21 cellular contexts compared by ENCODE assay signal in genomic region chr15:64398575-64398974, GRCh38.
"Had no signal": no experiment of that assay in that cellular context is flagged by ENCODE, and none has a peak within 500 bp of the region (broad histone marks: within the 10 kb centered on the region; RNA-seq: fewer than 3 reads in every experiment).

No MANE protein-coding gene starts in this region.

- ATAC-seq: activated CD8-positive, alpha-beta T cell treated with anti-CD3 and anti-CD28 coated beads for 36 hours; foreskin keratinocyte; naive thymus-derived CD4-positive, alpha-beta T cell; right lobe of liver; SK-N-SH treated with all-trans-retinoic acid at 6 μM for 48 hours had no signal

- H3K27me3 ChIP-seq: brain microvascular endothelial cell, foreskin keratinocyte, neutrophil, right lobe of liver, spleen, stomach, testis, upper lobe of left lung had no signal

- DNase-seq: activated CD4-positive, alpha-beta T cell treated with anti-CD3 and anti-CD28 coated beads for 1 hour; activated CD8-positive, alpha-beta T cell treated with anti-CD3 and anti-CD28 coated beads for 36 hours; activated effector memory CD4-positive, alpha-beta T cell treated with anti-CD3 and anti-CD28 coated beads, Interleukin-2, amount 50 U/mL, for 16 hours; activated T-cell treated with anti-CD3 and anti-CD28 coated beads, Interleukin-2, amount 50 U/mL, for 48 hours; amygdala; brain microvascular endothelial cell; cerebellar nuclear complex; effector memory CD4-positive, alpha-beta T cell; foreskin keratinocyte; immature natural killer cell; naive thymus-derived CD4-positive, alpha-beta T cell; right lobe of liver; spleen; stomach; T-helper 1 cell; testis; upper lobe of left lung had no signal

- H3K27me3 Mint-ChIP-seq: activated CD8-positive, alpha-beta T cell treated with anti-CD3 and anti-CD28 coated beads for 36 hours; activated naive CD8-positive, alpha-beta T cell; naive thymus-derived CD4-positive, alpha-beta T cell had no signal

- H3K9me3 ChIP-seq: neutrophil, right lobe of liver, spleen, stomach, testis, upper lobe of left lung had no signal

- H3K4me3 Mint-ChIP-seq: activated CD8-positive, alpha-beta T cell treated with anti-CD3 and anti-CD28 coated beads for 36 hours; activated naive CD8-positive, alpha-beta T cell; immature natural killer cell; naive thymus-derived CD4-positive, alpha-beta T cell had no signal

- H3K4me1 ChIP-seq: foreskin keratinocyte, right lobe of liver, spleen, stomach, testis, upper lobe of left lung had no signal

- H3K27ac ChIP-seq: brain microvascular endothelial cell, foreskin keratinocyte, neutrophil, right lobe of liver, spleen, stomach, testis, upper lobe of left lung, VCaP had no signal

- H3K27ac Mint-ChIP-seq: activated CD8-positive, alpha-beta T cell treated with anti-CD3 and anti-CD28 coated beads for 36 hours; activated naive CD8-positive, alpha-beta T cell; immature natural killer cell had no signal

- H3K9me3 Mint-ChIP-seq: activated CD8-positive, alpha-beta T cell treated with anti-CD3 and anti-CD28 coated beads for 36 hours; immature natural killer cell; naive thymus-derived CD4-positive, alpha-beta T cell had no signal

- H3K4me3 ChIP-seq: right lobe of liver, spleen, stomach, testis, upper lobe of left lung had no signal
